ENCODE assay signal across 27 cellular contexts in genomic region chr12:69272511-69272910, GRCh38.
"Had no signal": no experiment of that assay in that cellular context is flagged by ENCODE, and none has a peak within 500 bp of the region (broad histone marks: within the 10 kb centered on the region; RNA-seq: fewer than 3 reads in every experiment).

No MANE protein-coding gene starts in this region.

- H3K36me3 ChIP-seq: pancreas, right lobe of liver, suprapubic skin, uterus had no signal

- H3K27me3 Mint-ChIP-seq: dendritic cell treated with granulocyte-macrophage colony-stimulating factor and Interleukin-4, amounts not matched to agents 40 ng/mL and 50 ng/mL, for 4 days; naive B cell; natural killer cell treated with Interleukin-12 subunit alpha and Interleukin-12 subunit beta and Interleukin-15 and Interleukin-18, amount 100 ng/mL, for 72 hours; stimulated activated naive CD8-positive, alpha-beta T cell treated with anti-CD3 and anti-CD28 coated beads, Interleukin-15, amount 100 ng/mL, for 72 hours had no signal

- DNase-seq: effector CD8-positive, alpha-beta T cell; endodermal cell; foreskin fibroblast; gastrocnemius medialis; head of caudate nucleus; mesenchymal stem cell; mucosa of descending colon; naive B cell; pancreas; right lobe of liver; small intestine; stimulated activated CD4-positive, alpha-beta T cell treated with anti-CD3 and anti-CD28 coated beads, Interleukin-15, amount 100 ng/mL, for 24 hours; stimulated activated CD4-positive, alpha-beta T cell treated with anti-CD3 and anti-CD28 coated beads, Interleukin-2, amount 100 ng/mL, for 48 hours; stimulated activated naive CD4-positive, alpha-beta T cell; stimulated activated naive CD8-positive, alpha-beta T cell treated with anti-CD3 and anti-CD28 coated beads, Interleukin-15, amount 100 ng/mL, for 72 hours; transverse colon; upper lobe of right lung; uterus had no signal

- H3K9me3 Mint-ChIP-seq: dendritic cell treated with granulocyte-macrophage colony-stimulating factor and Interleukin-4, amounts not matched to agents 40 ng/mL and 50 ng/mL, for 4 days; endodermal cell; mesothelial cell of epicardium; naive B cell; natural killer cell treated with Interleukin-12 subunit alpha and Interleukin-12 subunit beta and Interleukin-15 and Interleukin-18, amount 100 ng/mL, for 72 hours; neural crest cell; stimulated activated naive CD8-positive, alpha-beta T cell treated with anti-CD3 and anti-CD28 coated beads, Interleukin-15, amount 100 ng/mL, for 72 hours had no signal

- H3K4me1 Mint-ChIP-seq: neural crest cell had no signal

- H3K4me3 Mint-ChIP-seq: dendritic cell treated with granulocyte-macrophage colony-stimulating factor and Interleukin-4, amounts not matched to agents 40 ng/mL and 50 ng/mL, for 4 days; endodermal cell; mesothelial cell of epicardium; naive B cell; natural killer cell treated with Interleukin-12 subunit alpha and Interleukin-12 subunit beta and Interleukin-15 and Interleukin-18, amount 100 ng/mL, for 72 hours; neural crest cell; stimulated activated naive CD8-positive, alpha-beta T cell treated with anti-CD3 and anti-CD28 coated beads, Interleukin-15, amount 100 ng/mL, for 72 hours had no signal

- H3K4me1 ChIP-seq: gastrocnemius medialis, right lobe of liver, transverse colon, upper lobe of right lung, uterus had no signal

- H3K9me3 ChIP-seq: gastrocnemius medialis, mucosa of descending colon, neutrophil, pancreas, right lobe of liver, suprapubic skin, transverse colon, upper lobe of right lung, uterus had no signal

- H3K27ac Mint-ChIP-seq: dendritic cell treated with granulocyte-macrophage colony-stimulating factor and Interleukin-4, amounts not matched to agents 40 ng/mL and 50 ng/mL, for 4 days; endodermal cell; natural killer cell treated with Interleukin-12 subunit alpha and Interleukin-12 subunit beta and Interleukin-15 and Interleukin-18, amount 100 ng/mL, for 72 hours had no signal

- ATAC-seq: esophagus mucosa; gastrocnemius medialis; left lobe of liver; mucosa of descending colon; natural killer cell treated with Interleukin-12 subunit alpha and Interleukin-12 subunit beta and Interleukin-15 and Interleukin-18, amount 100 ng/mL, for 72 hours; pancreas; right lobe of liver; stimulated activated naive CD8-positive, alpha-beta T cell treated with anti-CD3 and anti-CD28 coated beads, Interleukin-15, amount 100 ng/mL, for 72 hours; upper lobe of right lung had no signal

- H3K4me3 ChIP-seq: gastrocnemius medialis, lung, mucosa of descending colon, pancreas, right lobe of liver, suprapubic skin, transverse colon, upper lobe of right lung, uterus had no signal

- H3K27me3 ChIP-seq: gastrocnemius medialis, neutrophil, pancreas, right lobe of liver, suprapubic skin, transverse colon, upper lobe of right lung, uterus had no signal
